28 cellular contexts compared by ENCODE assay signal in the genomic region with DNA sequence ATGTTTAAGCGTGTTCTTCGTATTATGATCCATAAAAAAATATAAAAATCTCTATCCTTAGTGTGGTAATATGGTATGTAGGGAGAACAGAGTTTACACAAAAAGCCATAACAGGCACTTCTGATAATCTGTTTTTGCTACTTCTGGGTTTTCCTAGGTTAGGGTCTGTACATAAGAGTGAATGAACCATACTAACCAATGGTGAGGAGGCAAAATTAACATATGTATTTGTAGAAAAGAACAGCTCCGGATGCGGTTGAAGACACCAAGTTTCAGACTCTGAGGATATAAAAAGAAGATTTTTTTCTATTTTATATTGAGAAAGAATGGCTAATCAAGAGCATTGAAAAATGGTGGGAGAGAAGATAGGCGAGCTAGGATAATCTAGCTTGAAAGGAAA.
"Had no signal": no experiment of that assay in that cellular context is flagged by ENCODE, and none has a peak within 500 bp of the region (broad histone marks: within the 10 kb centered on the region; RNA-seq: fewer than 3 reads in every experiment).

No MANE protein-coding gene starts in this region.

- H3K4me1 Mint-ChIP-seq: immature natural killer cell; naive B cell; natural killer cell; nephron progenitor cell; stimulated activated memory B cell treated with anti-CD40 and anti-IgM and Interleukin-4, amounts not matched to agents 10 μg/mL and 1 μg/mL and 100 μg/mL, for 72 hours had no signal

- H3K9me3 Mint-ChIP-seq: immature natural killer cell; mesothelial cell of epicardium; naive B cell; natural killer cell; nephron progenitor cell; stimulated activated memory B cell treated with anti-CD40 and anti-IgM and Interleukin-4, amounts not matched to agents 10 μg/mL and 1 μg/mL and 100 μg/mL, for 72 hours had no signal

- H3K27ac Mint-ChIP-seq: immature natural killer cell; mesothelial cell of epicardium; natural killer cell; nephron progenitor cell; stimulated activated memory B cell treated with anti-CD40 and anti-IgM and Interleukin-4, amounts not matched to agents 10 μg/mL and 1 μg/mL and 100 μg/mL, for 72 hours had no signal

- H3K36me3 ChIP-seq: left lung, lower lobe of right lung, pancreas, prostate gland, spleen, stomach, thyroid gland, transverse colon, upper lobe of left lung, vagina had no signal

- ATAC-seq: left colon; left lung; lower lobe of right lung; natural killer cell; pancreas; right cardiac atrium; sciatic nerve; stimulated activated memory B cell treated with anti-CD40 and anti-IgM and Interleukin-4, amounts not matched to agents 10 μg/mL and 1 μg/mL and 100 μg/mL, for 72 hours had no signal

- H3K36me3 Mint-ChIP-seq: immature natural killer cell; mesothelial cell of epicardium; naive B cell; natural killer cell; stimulated activated memory B cell treated with anti-CD40 and anti-IgM and Interleukin-4, amounts not matched to agents 10 μg/mL and 1 μg/mL and 100 μg/mL, for 72 hours had no signal

- H3K27me3 Mint-ChIP-seq: stimulated activated memory B cell treated with anti-CD40 and anti-IgM and Interleukin-4, amounts not matched to agents 10 μg/mL and 1 μg/mL and 100 μg/mL, for 72 hours had no signal

- FAIRE-seq: islet of Langerhans, kidney, pancreas had no signal

- H3K4me1 ChIP-seq: left lung, lower lobe of right lung, pancreas, prostate gland, spleen, testis, thyroid gland, vagina had no signal

- DNase-seq: immature natural killer cell; kidney; left colon; left lung; lower lobe of right lung; mammary epithelial cell; naive B cell; natural killer cell; nephron progenitor cell; pancreas; posterior cingulate gyrus; retina; right cardiac atrium; spleen; stimulated activated CD4-positive, alpha-beta T cell treated with anti-CD3 and anti-CD28 coated beads, Interleukin-4, amount 100 ng/mL, for 24 hours; stimulated activated naive CD4-positive, alpha-beta T cell treated with Interleukin-2 at 50 U/mL for 16 hours; stomach; testis; thyroid gland; transverse colon; upper lobe of left lung had no signal

- H3K4me3 ChIP-seq: left lung, lower lobe of right lung, pancreas, prostate gland, skin epidermis, spleen, stomach, testis, thyroid gland, transverse colon, upper lobe of left lung, vagina had no signal

- H3K27me3 ChIP-seq: left lung, pancreas, spleen, stomach, testis, thyroid gland, transverse colon, upper lobe of left lung, vagina had no signal

- H3K4me3 Mint-ChIP-seq: immature natural killer cell; mesothelial cell of epicardium; naive B cell; natural killer cell; nephron progenitor cell; stimulated activated memory B cell treated with anti-CD40 and anti-IgM and Interleukin-4, amounts not matched to agents 10 μg/mL and 1 μg/mL and 100 μg/mL, for 72 hours had no signal

- H3K9me3 ChIP-seq: left lung, lower lobe of right lung, pancreas, prostate gland, spleen, stomach, testis, thyroid gland, transverse colon, upper lobe of left lung, vagina had no signal

- H3K27ac ChIP-seq: left lung, lower lobe of right lung, pancreas, prostate gland, spleen, testis, thyroid gland, upper lobe of left lung, vagina had no signal
